23 cellular contexts compared by ENCODE assay signal in the genomic region with DNA sequence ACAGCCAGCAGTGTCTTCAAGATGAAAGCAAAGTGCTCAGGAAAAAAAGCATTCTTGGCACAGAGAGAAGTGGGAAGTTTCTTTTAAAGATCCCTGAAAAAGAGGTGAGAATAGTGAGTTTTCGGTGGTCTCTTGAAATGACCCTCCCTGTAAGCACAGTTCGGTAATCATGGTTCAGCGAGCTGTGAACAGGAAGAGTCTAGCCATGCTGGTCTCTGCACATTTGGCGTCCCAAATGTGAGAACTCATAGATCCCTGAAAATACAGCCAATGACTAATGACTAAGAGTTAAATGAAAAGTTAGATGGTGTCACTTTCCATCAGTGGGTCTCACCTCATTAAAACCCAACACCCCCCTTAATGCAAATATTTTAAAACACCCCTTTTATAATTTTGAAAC. TPM values are rescaled to one million over a fixed set of nuclear protein-coding genes. Genes with fewer than 3 reads are reported as not detected.
"Had no signal": no experiment of that assay in that cellular context is flagged by ENCODE, and none has a peak within 500 bp of the region (broad histone marks: within the 10 kb centered on the region; RNA-seq: fewer than 3 reads in every experiment).

No MANE protein-coding gene starts in this region.

- H3K4me3 Mint-ChIP-seq: activated B cell treated with CpG ODN at 0.5 μM for 24 hours; activated CD8-positive, alpha-beta memory T cell treated with anti-CD3 and anti-CD28 coated beads, Interleukin-2, amount 10 ng/mL, durations not matched to agents 7 days and 5 days; activated CD8-positive, alpha-beta T cell treated with anti-CD3 and anti-CD28 coated beads for 36 hours; memory B cell; stimulated activated naive B cell treated with anti-CD40 and anti-IgM and Interleukin-4, amounts not matched to agents 10 μg/mL and 1 μg/mL and 100 μg/mL, for 72 hours had no signal

- DNase-seq: activated B cell treated with CpG ODN at 0.5 μM for 24 hours; activated CD4-positive, alpha-beta T cell treated with anti-CD3 and anti-CD28 coated beads for 4 hours; activated CD8-positive, alpha-beta memory T cell treated with anti-CD3 and anti-CD28 coated beads, Interleukin-2, amount 10 ng/mL, durations not matched to agents 7 days and 5 days; activated CD8-positive, alpha-beta T cell treated with anti-CD3 and anti-CD28 coated beads for 36 hours; activated gamma-delta T cell; activated T-cell treated with anti-CD3 and anti-CD28 coated beads for 4 hours; adrenal gland; central memory CD4-positive, alpha-beta T cell; effector memory CD4-positive, alpha-beta T cell; hippocampal formation; left ventricle myocardium superior; nucleus accumbens; sigmoid colon; stimulated activated CD4-positive, alpha-beta T cell treated with anti-CD3 and anti-CD28 coated beads, Interleukin-2, amount 100 ng/mL, for 48 hours; stimulated activated CD8-positive, alpha-beta memory T cell treated with anti-CD3 and anti-CD28 coated beads, Interleukin-4, amount 100 ng/mL, for 48 hours; stimulated activated naive B cell treated with anti-CD40 and anti-IgM and Interleukin-4, amounts not matched to agents 10 μg/mL and 1 μg/mL and 100 μg/mL, for 72 hours; T-helper 9 cell; testis; trophoblast cell had no signal

- H3K27ac ChIP-seq: sigmoid colon, testis had no signal

- ATAC-seq: activated CD8-positive, alpha-beta memory T cell treated with anti-CD3 and anti-CD28 coated beads, Interleukin-2, amount 10 ng/mL, durations not matched to agents 7 days and 5 days; activated CD8-positive, alpha-beta T cell treated with anti-CD3 and anti-CD28 coated beads for 36 hours; activated naive CD4-positive, alpha-beta T cell treated with anti-CD3 and anti-CD28 coated beads, Interleukin-2, amount 50 U/mL, for 72 hours; left ventricle myocardium superior; stimulated activated naive B cell treated with anti-CD40 and anti-IgM and Interleukin-4, amounts not matched to agents 10 μg/mL and 1 μg/mL and 100 μg/mL, for 72 hours had no signal

- H3K27me3 ChIP-seq: adrenal gland, sigmoid colon, testis had no signal

- H3K36me3 ChIP-seq: adrenal gland had no signal

- H3K27ac Mint-ChIP-seq: activated B cell treated with CpG ODN at 0.5 μM for 24 hours; activated CD8-positive, alpha-beta memory T cell treated with anti-CD3 and anti-CD28 coated beads, Interleukin-2, amount 10 ng/mL, durations not matched to agents 7 days and 5 days; activated CD8-positive, alpha-beta T cell treated with anti-CD3 and anti-CD28 coated beads for 36 hours; activated naive CD4-positive, alpha-beta T cell treated with anti-CD3 and anti-CD28 coated beads, Interleukin-2, amount 50 U/mL, for 72 hours; memory B cell; stimulated activated naive B cell treated with anti-CD40 and anti-IgM and Interleukin-4, amounts not matched to agents 10 μg/mL and 1 μg/mL and 100 μg/mL, for 72 hours had no signal

- H3K4me3 ChIP-seq: sigmoid colon, smooth muscle cell, testis had no signal

- H3K9me3 ChIP-seq: testis had no signal

RNA-seq across cellular contexts. Expression of gene IL1R1, which starts 3.4 kb away (rescaled TPM):
- total RNA-seq: activated B cell treated with CpG ODN at 0.5 μM for 24 hours had no signal

RNA-seq across cellular contexts. Expression of gene IL1RL2, which starts 40.9 kb away (rescaled TPM):
- total RNA-seq: activated B cell treated with CpG ODN at 0.5 μM for 24 hours; activated CD8-positive, alpha-beta memory T cell treated with anti-CD3 and anti-CD28 coated beads, Interleukin-2, amount 10 ng/mL, durations not matched to agents 7 days and 5 days; activated CD8-positive, alpha-beta T cell treated with anti-CD3 and anti-CD28 coated beads for 36 hours; left ventricle myocardium superior; T-helper 1 cell treated with Interleukin-12 subunit alpha and Interleukin-12 subunit beta and Interleukin-4 antibody, amounts not matched to agents 30 ng/mL and 1 ng/mL, for 36 hours had no signal
